8 cellular contexts compared by ENCODE assay signal in genomic region chrX:49053223-49054072, GRCh38. TPM values are rescaled to one million over a fixed set of nuclear protein-coding genes. Genes with fewer than 3 reads are reported as not detected.
A peak's percentile ranks its signal among the peaks of the same experiment; 100 is the strongest.
DNase-seq lines count a peak whose midpoint lies in the region; ATAC-seq and TF ChIP-seq lines count a peak whose summit lies in the region.

No MANE protein-coding gene starts in this region.

- POLR2A ChIA-PET in activated CD4-positive, alpha-beta T cell treated with anti-CD3 and anti-CD28 coated beads, Interleukin-2, amount 10 ng/mL, durations not matched to agents 7 days and 5 days (lab: Charles Lee) = no interaction called here

- no peaks in the 10 kb centered on the region for H3K27me3 Mint-ChIP-seq in activated CD4-positive, alpha-beta T cell treated with anti-CD3 and anti-CD28 coated beads, Interleukin-2, amount 10 ng/mL, durations not matched to agents 7 days and 5 days

- H3K4me1 Mint-ChIP-seq in activated CD4-positive, alpha-beta T cell treated with anti-CD3 and anti-CD28 coated beads, Interleukin-2, amount 10 ng/mL, durations not matched to agents 7 days and 5 days = peaks cover 32% of the 10 kb centered on the region

- DNase-seq in SHP77 (lab: John Stamatoyannopoulos, UW) (peak; percentile 55 to 59), SHP77 treated with DMSO at 0.1 percent for 48 hours (lab: John Stamatoyannopoulos, UW) (no peak), NCI-H2107 (lab: John Stamatoyannopoulos, UW) (peak; percentile 46), dermis blood vessel endothelial cell (peak; percentile 72), lung (ENCODE audit: low spot score) (peak; percentile 48)
- DNase-seq in activated CD4-positive, alpha-beta T cell treated with anti-CD3 and anti-CD28 coated beads, Interleukin-2, amount 10 ng/mL, durations not matched to agents 7 days and 5 days = peak; percentile 63
- peak; percentile 38 for DNase-seq in stimulated activated CD8-positive, alpha-beta memory T cell treated with anti-CD3 and anti-CD28 coated beads, Interleukin-12 subunit alpha, Interleukin-12 subunit beta, amount 100 ng/mL, for 4 hours (ENCODE audit: low read depth)

- peak overlapping the region; percentile 64 to 82 for H3K27ac ChIP-seq in lung (ENCODE audit: low read depth in 1 of 2, low read length in 1 of 2)

- no peaks in the 10 kb centered on the region for H3K27me3 ChIP-seq in lung (ENCODE audit: control insufficient read depth, insufficient read depth)

- H3K9me3 Mint-ChIP-seq in activated CD4-positive, alpha-beta T cell treated with anti-CD3 and anti-CD28 coated beads, Interleukin-2, amount 10 ng/mL, durations not matched to agents 7 days and 5 days = no peaks in the 10 kb centered on the region

- no peaks in the 10 kb centered on the region for H3K36me3 ChIP-seq in lung (ENCODE audit: control insufficient read depth in 2 of 2, insufficient read depth in 2 of 2, low read length in 2 of 2)

- TF ChIP-seq CTCF in lung (IDR thresholded peaks at IDR 0.05; ENCODE audit: control extremely low read depth, extremely low read depth) = no peak

- ATAC-seq in lung (ENCODE audit: insufficient read depth, low FRiP score) (peak; percentile 64), GM18520 (IDR thresholded peaks at IDR 0.05; ENCODE audit: unreplicated experiment) (no peak)

- H3K4me1 ChIP-seq in lung (ENCODE audit: control insufficient read depth in 2 of 2, insufficient read depth in 2 of 2, low read length in 2 of 2) = no peaks in the 10 kb centered on the region

- CTCF ChIA-PET in activated CD4-positive, alpha-beta T cell treated with anti-CD3 and anti-CD28 coated beads, Interleukin-2, amount 10 ng/mL, durations not matched to agents 7 days and 5 days (lab: Charles Lee) = interaction anchor here (0.6 kb wide), 2 partner anchors 13 to 1714 kb away, joined by 3 to 5 read pairs; no protein-coding TSS in a partner anchor

- H3K36me3 Mint-ChIP-seq in activated CD4-positive, alpha-beta T cell treated with anti-CD3 and anti-CD28 coated beads, Interleukin-2, amount 10 ng/mL, durations not matched to agents 7 days and 5 days (ENCODE audit: low read depth) = no peaks in the 10 kb centered on the region

- peak overlapping the region; percentile 91 for H3K27ac Mint-ChIP-seq in activated CD4-positive, alpha-beta T cell treated with anti-CD3 and anti-CD28 coated beads, Interleukin-2, amount 10 ng/mL, durations not matched to agents 7 days and 5 days

- 2 to 37% methylated on average over 19 to 79 of the region's 79 CpGs for WGBS in lung, 2 donors

- H3K9me3 ChIP-seq in lung (ENCODE audit: control insufficient read depth in 2 of 2, insufficient read depth in 1 of 2, low read length in 1 of 2) = peaks cover 0 to 13% of the 10 kb centered on the region in 2 donors

- H3K4me3 ChIP-seq in lung = peak overlapping the region; percentile 35

- H3K4me3 Mint-ChIP-seq in activated CD4-positive, alpha-beta T cell treated with anti-CD3 and anti-CD28 coated beads, Interleukin-2, amount 10 ng/mL, durations not matched to agents 7 days and 5 days = peak overlapping the region; percentile 78

RNA-seq across cellular contexts. Expression of gene CCDC120, which starts 5.4 kb away (rescaled TPM):
- total RNA-seq in activated CD4-positive, alpha-beta T cell treated with anti-CD3 and anti-CD28 coated beads, Interleukin-2, amount 10 ng/mL, durations not matched to agents 7 days and 5 days = 1 to 10 TPM; 5.5 to 5.9 TPM
- total RNA-seq in dermis blood vessel endothelial cell (0.85 and 1.4 TPM in 2 replicates), lung (10 to 100 TPM in 1 of 2 donors, 1 to 10 TPM in 1; 5.3 to 11.3 TPM)
- polyA plus RNA-seq in lung = 1 to 10 TPM; 3.8 to 5.1 TPM

RNA-seq across cellular contexts. Expression of gene TFE3, which starts 10.3 kb away (rescaled TPM):
- 10 to 100 TPM; 25.7 to 26.8 TPM for total RNA-seq in activated CD4-positive, alpha-beta T cell treated with anti-CD3 and anti-CD28 coated beads, Interleukin-2, amount 10 ng/mL, durations not matched to agents 7 days and 5 days
- total RNA-seq in dermis blood vessel endothelial cell (22.8 and 32.2 TPM in 2 replicates), lung (10 to 100 TPM; 28.4 to 51.5 TPM)
- 10 to 100 TPM; 34.0 to 63.7 TPM for polyA plus RNA-seq in lung

RNA-seq across cellular contexts. Expression of gene PRAF2, which starts 20.4 kb away (rescaled TPM):
- 10 to 100 TPM; 24.7 to 27.1 TPM for total RNA-seq in activated CD4-positive, alpha-beta T cell treated with anti-CD3 and anti-CD28 coated beads, Interleukin-2, amount 10 ng/mL, durations not matched to agents 7 days and 5 days
- total RNA-seq in dermis blood vessel endothelial cell = 2.7 and 5.5 TPM in 2 replicates
- total RNA-seq in lung = 10 to 100 TPM in 1 of 2 donors, 1 to 10 TPM in 1; 5.6 to 40.8 TPM
- polyA plus RNA-seq in lung = 10 to 100 TPM; 36.6 to 37.2 TPM

RNA-seq across cellular contexts. Expression of gene WDR45, which starts 26.2 kb away (rescaled TPM):
- 10 to 100 TPM; 44.0 to 48.6 TPM for total RNA-seq in activated CD4-positive, alpha-beta T cell treated with anti-CD3 and anti-CD28 coated beads, Interleukin-2, amount 10 ng/mL, durations not matched to agents 7 days and 5 days
- total RNA-seq in dermis blood vessel endothelial cell = 26.2 and 27.9 TPM in 2 replicates
- total RNA-seq in lung = 10 to 100 TPM; 48.1 to 71.4 TPM
- polyA plus RNA-seq in lung = 10 to 100 TPM; 58.5 to 70.1 TPM

RNA-seq across cellular contexts. Expression of gene GRIPAP1, which starts 51.4 kb away (rescaled TPM):
- total RNA-seq in activated CD4-positive, alpha-beta T cell treated with anti-CD3 and anti-CD28 coated beads, Interleukin-2, amount 10 ng/mL, durations not matched to agents 7 days and 5 days = 10 to 100 TPM; 73.2 to 91.2 TPM
- 29.7 and 30.8 TPM in 2 replicates for total RNA-seq in dermis blood vessel endothelial cell
- 10 to 100 TPM; 29.2 to 48.9 TPM for total RNA-seq in lung
- polyA plus RNA-seq in lung = 10 to 100 TPM; 30.3 to 38.1 TPM
